1 cellular context compared by ENCODE assay signal in the genomic region with DNA sequence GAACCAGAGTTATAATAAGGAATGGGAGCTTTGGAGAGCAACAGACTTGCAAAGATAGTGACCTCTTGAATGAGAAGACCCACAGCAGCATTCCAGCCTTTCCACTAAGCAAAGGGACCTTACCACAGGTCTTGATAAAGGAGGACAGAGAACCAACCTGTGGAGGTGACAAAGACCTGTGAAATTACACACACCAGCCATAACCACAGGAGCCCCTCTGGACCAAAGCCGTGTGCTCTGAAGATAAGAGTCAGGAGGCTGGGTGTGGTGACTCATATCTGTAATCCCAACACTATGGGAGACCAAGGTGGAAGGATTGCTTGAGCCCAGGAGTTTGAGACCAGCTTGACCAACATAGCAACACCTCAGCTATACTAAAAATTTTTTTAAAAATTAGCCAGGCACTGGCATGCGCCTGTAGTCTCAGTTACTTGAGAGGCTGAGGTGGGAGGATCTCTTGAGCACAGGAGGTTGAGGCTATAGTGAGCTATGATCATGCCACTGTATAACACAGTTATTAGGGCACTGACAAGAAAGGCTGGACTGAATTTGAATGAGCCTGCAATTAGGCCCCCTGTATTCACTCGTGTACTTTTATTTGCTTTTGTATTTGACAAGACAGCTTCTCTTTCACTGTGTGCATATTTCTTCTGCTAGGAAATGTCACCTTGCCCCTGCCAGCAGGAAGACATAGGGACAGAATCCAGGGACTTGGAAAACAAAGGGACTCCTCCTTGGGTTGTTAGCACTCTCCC.
A peak's percentile ranks its signal among the peaks of the same experiment; 100 is the strongest.
TF ChIP-seq lines count a peak whose summit lies in the region.

No MANE protein-coding gene starts in this region.

TF ChIP-seq in K562, 482 proteins besides CTCF, POLR2A, EP300 and RAD21 (continued from another document and continues in another):
- no peak for TF ChIP-seq UBTF (IDR thresholded peaks at IDR 0.05; ENCODE audit: borderline replicate concordance in 1 of 2, low read depth in 2 of 2, low read length in 2 of 2)
- TF ChIP-seq POLR3G (IDR thresholded peaks at IDR 0.05; ENCODE audit: extremely low read depth, insufficient read length, insufficient replicate concordance): no peak
- no peak for TF ChIP-seq WHSC1 (IDR thresholded peaks at IDR 0.05; ENCODE audit: low read length)
- TF ChIP-seq TARDBP (IDR thresholded peaks at IDR 0.05): no peak
- no peak for TF ChIP-seq RBM22 (IDR thresholded peaks at IDR 0.05; ENCODE audit: low read depth, low read length, poor library complexity, severe bottlenecking)
- peak; percentile 90 for TF ChIP-seq MYNN (IDR thresholded peaks at IDR 0.05)
- no peak for TF ChIP-seq MYNN (CRISPR knock-in tag; IDR thresholded peaks at IDR 0.05)
- no peak for TF ChIP-seq CBX8 (IDR thresholded peaks at IDR 0.05; ENCODE audit: borderline replicate concordance, extremely low read depth, low read depth, low read length, poor library complexity, severe bottlenecking)
- TF ChIP-seq, protein P1, sequence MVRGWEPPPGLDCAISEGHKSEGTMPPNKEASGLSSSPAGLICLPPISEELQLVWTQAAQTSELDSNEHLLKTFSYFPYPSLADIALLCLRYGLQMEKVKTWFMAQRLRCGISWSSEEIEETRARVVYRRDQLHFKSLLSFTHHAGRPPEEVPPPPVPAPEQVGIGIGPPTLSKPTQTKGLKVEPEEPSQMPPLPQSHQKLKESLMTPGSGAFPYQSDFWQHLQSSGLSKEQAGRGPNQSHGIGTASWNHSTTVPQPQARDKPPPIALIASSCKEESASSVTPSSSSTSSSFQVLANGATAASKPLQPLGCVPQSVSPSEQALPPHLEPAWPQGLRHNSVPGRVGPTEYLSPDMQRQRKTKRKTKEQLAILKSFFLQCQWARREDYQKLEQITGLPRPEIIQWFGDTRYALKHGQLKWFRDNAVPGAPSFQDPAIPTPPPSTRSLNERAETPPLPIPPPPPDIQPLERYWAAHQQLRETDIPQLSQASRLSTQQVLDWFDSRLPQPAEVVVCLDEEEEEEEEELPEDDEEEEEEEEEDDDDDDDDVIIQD (CRISPR knock-in tag; IDR thresholded peaks at IDR 0.05): no peak
- peak; percentile 75 to 87; a peak in 3 of 4 replicates for TF ChIP-seq RCOR1 (IDR thresholded peaks at IDR 0.05; ENCODE audit: borderline replicate concordance in 1 of 2, low read depth in 2 of 2, low read length in 2 of 2)
- TF ChIP-seq ZNF165 (CRISPR knock-in tag; IDR thresholded peaks at IDR 0.05; ENCODE audit: borderline replicate concordance): no peak
- no peak for TF ChIP-seq ZKSCAN8 (CRISPR knock-in tag; IDR thresholded peaks at IDR 0.05)
- TF ChIP-seq, protein P2, sequence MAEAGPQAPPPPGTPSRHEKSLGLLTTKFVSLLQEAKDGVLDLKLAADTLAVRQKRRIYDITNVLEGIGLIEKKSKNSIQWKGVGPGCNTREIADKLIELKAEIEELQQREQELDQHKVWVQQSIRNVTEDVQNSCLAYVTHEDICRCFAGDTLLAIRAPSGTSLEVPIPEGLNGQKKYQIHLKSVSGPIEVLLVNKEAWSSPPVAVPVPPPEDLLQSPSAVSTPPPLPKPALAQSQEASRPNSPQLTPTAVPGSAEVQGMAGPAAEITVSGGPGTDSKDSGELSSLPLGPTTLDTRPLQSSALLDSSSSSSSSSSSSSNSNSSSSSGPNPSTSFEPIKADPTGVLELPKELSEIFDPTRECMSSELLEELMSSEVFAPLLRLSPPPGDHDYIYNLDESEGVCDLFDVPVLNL (CRISPR knock-in tag; IDR thresholded peaks at IDR 0.05; ENCODE audit: low read depth): no peak
- TF ChIP-seq TCF3 (CRISPR knock-in tag; IDR thresholded peaks at IDR 0.05): peak; percentile 93
- TF ChIP-seq, protein P3, sequence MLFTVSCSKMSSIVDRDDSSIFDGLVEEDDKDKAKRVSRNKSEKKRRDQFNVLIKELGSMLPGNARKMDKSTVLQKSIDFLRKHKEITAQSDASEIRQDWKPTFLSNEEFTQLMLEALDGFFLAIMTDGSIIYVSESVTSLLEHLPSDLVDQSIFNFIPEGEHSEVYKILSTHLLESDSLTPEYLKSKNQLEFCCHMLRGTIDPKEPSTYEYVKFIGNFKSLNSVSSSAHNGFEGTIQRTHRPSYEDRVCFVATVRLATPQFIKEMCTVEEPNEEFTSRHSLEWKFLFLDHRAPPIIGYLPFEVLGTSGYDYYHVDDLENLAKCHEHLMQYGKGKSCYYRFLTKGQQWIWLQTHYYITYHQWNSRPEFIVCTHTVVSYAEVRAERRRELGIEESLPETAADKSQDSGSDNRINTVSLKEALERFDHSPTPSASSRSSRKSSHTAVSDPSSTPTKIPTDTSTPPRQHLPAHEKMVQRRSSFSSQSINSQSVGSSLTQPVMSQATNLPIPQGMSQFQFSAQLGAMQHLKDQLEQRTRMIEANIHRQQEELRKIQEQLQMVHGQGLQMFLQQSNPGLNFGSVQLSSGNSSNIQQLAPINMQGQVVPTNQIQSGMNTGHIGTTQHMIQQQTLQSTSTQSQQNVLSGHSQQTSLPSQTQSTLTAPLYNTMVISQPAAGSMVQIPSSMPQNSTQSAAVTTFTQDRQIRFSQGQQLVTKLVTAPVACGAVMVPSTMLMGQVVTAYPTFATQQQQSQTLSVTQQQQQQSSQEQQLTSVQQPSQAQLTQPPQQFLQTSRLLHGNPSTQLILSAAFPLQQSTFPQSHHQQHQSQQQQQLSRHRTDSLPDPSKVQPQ (CRISPR knock-in tag; IDR thresholded peaks at IDR 0.05; ENCODE audit: borderline replicate concordance): no peak
- no peak for TF ChIP-seq TCF7 (IDR thresholded peaks at IDR 0.05; ENCODE audit: borderline replicate concordance)
- TF ChIP-seq, protein P4, sequence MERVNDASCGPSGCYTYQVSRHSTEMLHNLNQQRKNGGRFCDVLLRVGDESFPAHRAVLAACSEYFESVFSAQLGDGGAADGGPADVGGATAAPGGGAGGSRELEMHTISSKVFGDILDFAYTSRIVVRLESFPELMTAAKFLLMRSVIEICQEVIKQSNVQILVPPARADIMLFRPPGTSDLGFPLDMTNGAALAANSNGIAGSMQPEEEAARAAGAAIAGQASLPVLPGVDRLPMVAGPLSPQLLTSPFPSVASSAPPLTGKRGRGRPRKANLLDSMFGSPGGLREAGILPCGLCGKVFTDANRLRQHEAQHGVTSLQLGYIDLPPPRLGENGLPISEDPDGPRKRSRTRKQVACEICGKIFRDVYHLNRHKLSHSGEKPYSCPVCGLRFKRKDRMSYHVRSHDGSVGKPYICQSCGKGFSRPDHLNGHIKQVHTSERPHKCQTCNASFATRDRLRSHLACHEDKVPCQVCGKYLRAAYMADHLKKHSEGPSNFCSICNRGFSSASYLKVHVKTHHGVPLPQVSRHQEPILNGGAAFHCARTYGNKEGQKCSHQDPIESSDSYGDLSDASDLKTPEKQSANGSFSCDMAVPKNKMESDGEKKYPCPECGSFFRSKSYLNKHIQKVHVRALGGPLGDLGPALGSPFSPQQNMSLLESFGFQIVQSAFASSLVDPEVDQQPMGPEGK (CRISPR knock-in tag; IDR thresholded peaks at IDR 0.05; ENCODE audit: borderline replicate concordance): no peak
- no peak for TF ChIP-seq XRCC4 (IDR thresholded peaks at IDR 0.05; ENCODE audit: extremely low read depth, insufficient read depth, insufficient read length)
- TF ChIP-seq ZNF609 (CRISPR knock-in tag; IDR thresholded peaks at IDR 0.05; ENCODE audit: borderline replicate concordance): no peak
- TF ChIP-seq HDGF (IDR thresholded peaks at IDR 0.05): no peak
- no peak for TF ChIP-seq BHLHE40 (IDR thresholded peaks at IDR 0.05; ENCODE audit: low read length)
- 0 out of 4 replicates have a peak, but pooled peaks of 1 of the 2 experiments have one; percentile 17 for TF ChIP-seq ARNT (IDR thresholded peaks at IDR 0.05)
- TF ChIP-seq SRSF1 (IDR thresholded peaks at IDR 0.05; ENCODE audit: low read depth, low read length): no peak
- no peak; the same call in 1 of the 2 replicates for TF ChIP-seq CUX1 (CRISPR knock-in tag; IDR thresholded peaks at IDR 0.05)
- no peak for TF ChIP-seq IRF9 (tag; IDR thresholded peaks at IDR 0.05)
- peak; percentile 91; the same call in 1 of the 2 replicates for TF ChIP-seq SMARCC2 (IDR thresholded peaks at IDR 0.05; ENCODE audit: low read depth)
- TF ChIP-seq, protein P5, sequence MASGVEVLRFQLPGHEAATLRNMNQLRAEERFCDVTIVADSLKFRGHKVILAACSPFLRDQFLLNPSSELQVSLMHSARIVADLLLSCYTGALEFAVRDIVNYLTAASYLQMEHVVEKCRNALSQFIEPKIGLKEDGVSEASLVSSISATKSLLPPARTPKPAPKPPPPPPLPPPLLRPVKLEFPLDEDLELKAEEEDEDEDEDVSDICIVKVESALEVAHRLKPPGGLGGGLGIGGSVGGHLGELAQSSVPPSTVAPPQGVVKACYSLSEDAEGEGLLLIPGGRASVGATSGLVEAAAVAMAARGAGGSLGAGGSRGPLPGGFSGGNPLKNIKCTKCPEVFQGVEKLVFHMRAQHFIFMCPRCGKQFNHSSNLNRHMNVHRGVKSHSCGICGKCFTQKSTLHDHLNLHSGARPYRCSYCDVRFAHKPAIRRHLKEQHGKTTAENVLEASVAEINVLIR (CRISPR knock-in tag; IDR thresholded peaks at IDR 0.05): no peak
